In the genomic region with DNA sequence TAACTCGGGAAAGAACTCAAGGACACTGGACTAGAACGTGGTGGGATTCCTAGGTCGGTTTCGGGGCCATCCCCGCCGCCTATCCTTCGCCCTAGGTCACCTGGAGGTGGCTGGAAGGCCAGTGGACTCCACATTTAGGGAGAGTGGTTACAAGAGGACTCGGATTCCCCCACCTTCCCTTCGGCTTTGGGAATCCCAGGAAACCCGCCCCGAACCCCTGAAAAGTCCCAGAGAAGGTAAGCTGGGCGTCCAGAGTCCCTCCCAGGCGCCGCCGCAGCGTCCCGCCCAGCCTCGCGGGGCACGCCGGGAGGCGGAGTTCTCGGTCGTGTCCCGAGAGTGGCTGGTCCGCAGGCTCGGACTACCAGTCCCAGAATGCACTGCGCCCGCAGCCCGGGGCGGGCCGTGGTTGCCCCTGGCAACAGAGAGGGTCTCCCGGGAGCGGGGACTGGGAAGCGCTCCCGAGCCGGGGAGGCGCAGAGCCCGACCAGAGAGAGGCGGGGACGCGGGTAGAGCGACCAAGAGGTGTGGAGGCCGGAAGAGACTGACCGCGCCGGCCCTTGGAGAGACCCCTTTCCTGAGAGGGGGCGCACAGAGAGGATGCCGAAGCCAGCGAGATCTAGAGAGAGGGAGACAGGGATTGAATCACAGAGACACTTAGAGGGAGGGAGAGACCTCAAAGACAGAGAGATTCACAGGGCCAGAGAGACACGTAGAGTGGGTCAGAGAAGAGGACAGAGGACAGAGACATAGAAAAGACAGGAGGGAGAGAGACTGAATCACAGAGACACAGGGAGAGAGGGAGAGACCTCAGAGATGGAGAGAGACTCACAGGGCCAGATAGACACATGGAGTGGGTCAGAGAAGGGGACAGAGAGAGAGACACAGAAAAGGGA, we compare ENCODE assay signal across 1 cellular context.
TF ChIP-seq lines count a peak whose summit lies in the region.

No MANE protein-coding gene starts in this region.

TF ChIP-seq in HepG2, 621 proteins besides CTCF, POLR2A, EP300 and RAD21 (continued from another document and continues in another):
- TF ChIP-seq, protein P1, sequence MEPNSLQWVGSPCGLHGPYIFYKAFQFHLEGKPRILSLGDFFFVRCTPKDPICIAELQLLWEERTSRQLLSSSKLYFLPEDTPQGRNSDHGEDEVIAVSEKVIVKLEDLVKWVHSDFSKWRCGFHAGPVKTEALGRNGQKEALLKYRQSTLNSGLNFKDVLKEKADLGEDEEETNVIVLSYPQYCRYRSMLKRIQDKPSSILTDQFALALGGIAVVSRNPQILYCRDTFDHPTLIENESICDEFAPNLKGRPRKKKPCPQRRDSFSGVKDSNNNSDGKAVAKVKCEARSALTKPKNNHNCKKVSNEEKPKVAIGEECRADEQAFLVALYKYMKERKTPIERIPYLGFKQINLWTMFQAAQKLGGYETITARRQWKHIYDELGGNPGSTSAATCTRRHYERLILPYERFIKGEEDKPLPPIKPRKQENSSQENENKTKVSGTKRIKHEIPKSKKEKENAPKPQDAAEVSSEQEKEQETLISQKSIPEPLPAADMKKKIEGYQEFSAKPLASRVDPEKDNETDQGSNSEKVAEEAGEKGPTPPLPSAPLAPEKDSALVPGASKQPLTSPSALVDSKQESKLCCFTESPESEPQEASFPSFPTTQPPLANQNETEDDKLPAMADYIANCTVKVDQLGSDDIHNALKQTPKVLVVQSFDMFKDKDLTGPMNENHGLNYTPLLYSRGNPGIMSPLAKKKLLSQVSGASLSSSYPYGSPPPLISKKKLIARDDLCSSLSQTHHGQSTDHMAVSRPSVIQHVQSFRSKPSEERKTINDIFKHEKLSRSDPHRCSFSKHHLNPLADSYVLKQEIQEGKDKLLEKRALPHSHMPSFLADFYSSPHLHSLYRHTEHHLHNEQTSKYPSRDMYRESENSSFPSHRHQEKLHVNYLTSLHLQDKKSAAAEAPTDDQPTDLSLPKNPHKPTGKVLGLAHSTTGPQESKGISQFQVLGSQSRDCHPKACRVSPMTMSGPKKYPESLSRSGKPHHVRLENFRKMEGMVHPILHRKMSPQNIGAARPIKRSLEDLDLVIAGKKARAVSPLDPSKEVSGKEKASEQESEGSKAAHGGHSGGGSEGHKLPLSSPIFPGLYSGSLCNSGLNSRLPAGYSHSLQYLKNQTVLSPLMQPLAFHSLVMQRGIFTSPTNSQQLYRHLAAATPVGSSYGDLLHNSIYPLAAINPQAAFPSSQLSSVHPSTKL (CRISPR knock-in tag; IDR thresholded peaks at IDR 0.05) = 0 out of 2 replicates have a peak, but pooled peaks have one; percentile 12
- TF ChIP-seq ZNF768 (CRISPR knock-in tag; IDR thresholded peaks at IDR 0.05) (peak; percentile 40), NFKB2 (CRISPR knock-in tag; IDR thresholded peaks at IDR 0.05; ENCODE audit: borderline replicate concordance) (no peak), ARNTL (CRISPR knock-in tag; IDR thresholded peaks at IDR 0.05) (no peak), RFX5 (IDR thresholded peaks at IDR 0.05; ENCODE audit: low read depth, low read length) (peak; percentile 61; the same call in 1 of the 2 replicates), ZNF780A (CRISPR knock-in tag; IDR thresholded peaks at IDR 0.05) (no peak), TBX2 (CRISPR knock-in tag; IDR thresholded peaks at IDR 0.05; ENCODE audit: borderline replicate concordance) (peak; percentile 50; the same call in 1 of the 2 replicates), ESRRA (CRISPR knock-in tag; IDR thresholded peaks at IDR 0.05; ENCODE audit: low read depth) (0 out of 2 replicates have a peak, but pooled peaks have one; percentile 43), ZSCAN9 (CRISPR knock-in tag; IDR thresholded peaks at IDR 0.05; ENCODE audit: borderline replicate concordance) (0 out of 2 replicates have a peak, but pooled peaks have one; percentile 20), HNRNPUL1 (IDR thresholded peaks at IDR 0.05; ENCODE audit: low read depth, low read length) (no peak), RFX1 (IDR thresholded peaks at IDR 0.05) (peak; percentile 95), RFX3 (CRISPR knock-in tag; IDR thresholded peaks at IDR 0.05) (peak; percentile 99), KDM6A (CRISPR knock-in tag; IDR thresholded peaks at IDR 0.05; ENCODE audit: low read depth) (no peak), PITX1 (CRISPR knock-in tag; IDR thresholded peaks at IDR 0.05) (no peak), ZNF547 (CRISPR knock-in tag; IDR thresholded peaks at IDR 0.05) (peak; percentile 78; the same call in 1 of the 2 replicates), ZNF619 (CRISPR knock-in tag; IDR thresholded peaks at IDR 0.05) (no peak), CREM (IDR thresholded peaks at IDR 0.05) (peak; percentile 29; the same call in 1 of the 2 replicates), CREM (CRISPR knock-in tag; IDR thresholded peaks at IDR 0.05) (no peak), ZNF138 (CRISPR knock-in tag; IDR thresholded peaks at IDR 0.05; ENCODE audit: low read depth) (no peak)
- TF ChIP-seq, protein P2, sequence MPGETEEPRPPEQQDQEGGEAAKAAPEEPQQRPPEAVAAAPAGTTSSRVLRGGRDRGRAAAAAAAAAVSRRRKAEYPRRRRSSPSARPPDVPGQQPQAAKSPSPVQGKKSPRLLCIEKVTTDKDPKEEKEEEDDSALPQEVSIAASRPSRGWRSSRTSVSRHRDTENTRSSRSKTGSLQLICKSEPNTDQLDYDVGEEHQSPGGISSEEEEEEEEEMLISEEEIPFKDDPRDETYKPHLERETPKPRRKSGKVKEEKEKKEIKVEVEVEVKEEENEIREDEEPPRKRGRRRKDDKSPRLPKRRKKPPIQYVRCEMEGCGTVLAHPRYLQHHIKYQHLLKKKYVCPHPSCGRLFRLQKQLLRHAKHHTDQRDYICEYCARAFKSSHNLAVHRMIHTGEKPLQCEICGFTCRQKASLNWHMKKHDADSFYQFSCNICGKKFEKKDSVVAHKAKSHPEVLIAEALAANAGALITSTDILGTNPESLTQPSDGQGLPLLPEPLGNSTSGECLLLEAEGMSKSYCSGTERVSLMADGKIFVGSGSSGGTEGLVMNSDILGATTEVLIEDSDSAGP (CRISPR knock-in tag; IDR thresholded peaks at IDR 0.05; ENCODE audit: borderline replicate concordance) = peak; percentile 68; the same call in 1 of the 2 replicates
- TF ChIP-seq, protein P3, sequence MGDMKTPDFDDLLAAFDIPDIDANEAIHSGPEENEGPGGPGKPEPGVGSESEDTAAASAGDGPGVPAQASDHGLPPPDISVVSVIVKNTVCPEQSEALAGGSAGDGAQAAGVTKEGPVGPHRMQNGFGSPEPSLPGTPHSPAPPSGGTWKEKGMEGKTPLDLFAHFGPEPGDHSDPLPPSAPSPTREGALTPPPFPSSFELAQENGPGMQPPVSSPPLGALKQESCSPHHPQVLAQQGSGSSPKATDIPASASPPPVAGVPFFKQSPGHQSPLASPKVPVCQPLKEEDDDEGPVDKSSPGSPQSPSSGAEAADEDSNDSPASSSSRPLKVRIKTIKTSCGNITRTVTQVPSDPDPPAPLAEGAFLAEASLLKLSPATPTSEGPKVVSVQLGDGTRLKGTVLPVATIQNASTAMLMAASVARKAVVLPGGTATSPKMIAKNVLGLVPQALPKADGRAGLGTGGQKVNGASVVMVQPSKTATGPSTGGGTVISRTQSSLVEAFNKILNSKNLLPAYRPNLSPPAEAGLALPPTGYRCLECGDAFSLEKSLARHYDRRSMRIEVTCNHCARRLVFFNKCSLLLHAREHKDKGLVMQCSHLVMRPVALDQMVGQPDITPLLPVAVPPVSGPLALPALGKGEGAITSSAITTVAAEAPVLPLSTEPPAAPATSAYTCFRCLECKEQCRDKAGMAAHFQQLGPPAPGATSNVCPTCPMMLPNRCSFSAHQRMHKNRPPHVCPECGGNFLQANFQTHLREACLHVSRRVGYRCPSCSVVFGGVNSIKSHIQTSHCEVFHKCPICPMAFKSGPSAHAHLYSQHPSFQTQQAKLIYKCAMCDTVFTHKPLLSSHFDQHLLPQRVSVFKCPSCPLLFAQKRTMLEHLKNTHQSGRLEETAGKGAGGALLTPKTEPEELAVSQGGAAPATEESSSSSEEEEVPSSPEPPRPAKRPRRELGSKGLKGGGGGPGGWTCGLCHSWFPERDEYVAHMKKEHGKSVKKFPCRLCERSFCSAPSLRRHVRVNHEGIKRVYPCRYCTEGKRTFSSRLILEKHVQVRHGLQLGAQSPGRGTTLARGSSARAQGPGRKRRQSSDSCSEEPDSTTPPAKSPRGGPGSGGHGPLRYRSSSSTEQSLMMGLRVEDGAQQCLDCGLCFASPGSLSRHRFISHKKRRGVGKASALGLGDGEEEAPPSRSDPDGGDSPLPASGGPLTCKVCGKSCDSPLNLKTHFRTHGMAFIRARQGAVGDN (CRISPR knock-in tag; IDR thresholded peaks at IDR 0.05) = peak; percentile 71
- TF ChIP-seq, protein P4, sequence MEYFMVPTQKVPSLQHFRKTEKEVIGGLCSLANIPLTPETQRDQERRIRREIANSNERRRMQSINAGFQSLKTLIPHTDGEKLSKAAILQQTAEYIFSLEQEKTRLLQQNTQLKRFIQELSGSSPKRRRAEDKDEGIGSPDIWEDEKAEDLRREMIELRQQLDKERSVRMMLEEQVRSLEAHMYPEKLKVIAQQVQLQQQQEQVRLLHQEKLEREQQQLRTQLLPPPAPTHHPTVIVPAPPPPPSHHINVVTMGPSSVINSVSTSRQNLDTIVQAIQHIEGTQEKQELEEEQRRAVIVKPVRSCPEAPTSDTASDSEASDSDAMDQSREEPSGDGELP (IDR thresholded peaks at IDR 0.05; ENCODE audit: borderline replicate concordance, low read depth) = peak; percentile 33; the same call in 1 of the 2 replicates
- TF ChIP-seq, protein P5, sequence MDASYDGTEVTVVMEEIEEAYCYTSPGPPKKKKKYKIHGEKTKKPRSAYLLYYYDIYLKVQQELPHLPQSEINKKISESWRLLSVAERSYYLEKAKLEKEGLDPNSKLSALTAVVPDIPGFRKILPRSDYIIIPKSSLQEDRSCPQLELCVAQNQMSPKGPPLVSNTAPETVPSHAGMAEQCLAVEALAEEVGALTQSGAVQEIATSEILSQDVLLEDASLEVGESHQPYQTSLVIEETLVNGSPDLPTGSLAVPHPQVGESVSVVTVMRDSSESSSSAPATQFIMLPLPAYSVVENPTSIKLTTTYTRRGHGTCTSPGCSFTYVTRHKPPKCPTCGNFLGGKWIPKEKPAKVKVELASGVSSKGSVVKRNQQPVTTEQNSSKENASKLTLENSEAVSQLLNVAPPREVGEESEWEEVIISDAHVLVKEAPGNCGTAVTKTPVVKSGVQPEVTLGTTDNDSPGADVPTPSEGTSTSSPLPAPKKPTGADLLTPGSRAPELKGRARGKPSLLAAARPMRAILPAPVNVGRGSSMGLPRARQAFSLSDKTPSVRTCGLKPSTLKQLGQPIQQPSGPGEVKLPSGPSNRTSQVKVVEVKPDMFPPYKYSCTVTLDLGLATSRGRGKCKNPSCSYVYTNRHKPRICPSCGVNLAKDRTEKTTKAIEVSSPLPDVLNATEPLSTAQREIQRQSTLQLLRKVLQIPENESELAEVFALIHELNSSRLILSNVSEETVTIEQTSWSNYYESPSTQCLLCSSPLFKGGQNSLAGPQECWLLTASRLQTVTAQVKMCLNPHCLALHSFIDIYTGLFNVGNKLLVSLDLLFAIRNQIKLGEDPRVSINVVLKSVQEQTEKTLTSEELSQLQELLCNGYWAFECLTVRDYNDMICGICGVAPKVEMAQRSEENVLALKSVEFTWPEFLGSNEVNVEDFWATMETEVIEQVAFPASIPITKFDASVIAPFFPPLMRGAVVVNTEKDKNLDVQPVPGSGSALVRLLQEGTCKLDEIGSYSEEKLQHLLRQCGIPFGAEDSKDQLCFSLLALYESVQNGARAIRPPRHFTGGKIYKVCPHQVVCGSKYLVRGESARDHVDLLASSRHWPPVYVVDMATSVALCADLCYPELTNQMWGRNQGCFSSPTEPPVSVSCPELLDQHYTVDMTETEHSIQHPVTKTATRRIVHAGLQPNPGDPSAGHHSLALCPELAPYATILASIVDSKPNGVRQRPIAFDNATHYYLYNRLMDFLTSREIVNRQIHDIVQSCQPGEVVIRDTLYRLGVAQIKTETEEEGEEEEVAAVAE (CRISPR knock-in tag; IDR thresholded peaks at IDR 0.05; ENCODE audit: borderline replicate concordance) = 0 out of 2 replicates have a peak, but pooled peaks have one; percentile 63
- TF ChIP-seq, protein P6, sequence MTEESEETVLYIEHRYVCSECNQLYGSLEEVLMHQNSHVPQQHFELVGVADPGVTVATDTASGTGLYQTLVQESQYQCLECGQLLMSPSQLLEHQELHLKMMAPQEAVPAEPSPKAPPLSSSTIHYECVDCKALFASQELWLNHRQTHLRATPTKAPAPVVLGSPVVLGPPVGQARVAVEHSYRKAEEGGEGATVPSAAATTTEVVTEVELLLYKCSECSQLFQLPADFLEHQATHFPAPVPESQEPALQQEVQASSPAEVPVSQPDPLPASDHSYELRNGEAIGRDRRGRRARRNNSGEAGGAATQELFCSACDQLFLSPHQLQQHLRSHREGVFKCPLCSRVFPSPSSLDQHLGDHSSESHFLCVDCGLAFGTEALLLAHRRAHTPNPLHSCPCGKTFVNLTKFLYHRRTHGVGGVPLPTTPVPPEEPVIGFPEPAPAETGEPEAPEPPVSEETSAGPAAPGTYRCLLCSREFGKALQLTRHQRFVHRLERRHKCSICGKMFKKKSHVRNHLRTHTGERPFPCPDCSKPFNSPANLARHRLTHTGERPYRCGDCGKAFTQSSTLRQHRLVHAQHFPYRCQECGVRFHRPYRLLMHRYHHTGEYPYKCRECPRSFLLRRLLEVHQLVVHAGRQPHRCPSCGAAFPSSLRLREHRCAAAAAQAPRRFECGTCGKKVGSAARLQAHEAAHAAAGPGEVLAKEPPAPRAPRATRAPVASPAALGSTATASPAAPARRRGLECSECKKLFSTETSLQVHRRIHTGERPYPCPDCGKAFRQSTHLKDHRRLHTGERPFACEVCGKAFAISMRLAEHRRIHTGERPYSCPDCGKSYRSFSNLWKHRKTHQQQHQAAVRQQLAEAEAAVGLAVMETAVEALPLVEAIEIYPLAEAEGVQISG (CRISPR knock-in tag; IDR thresholded peaks at IDR 0.05) = peak; percentile 100
- TF ChIP-seq, protein P7, sequence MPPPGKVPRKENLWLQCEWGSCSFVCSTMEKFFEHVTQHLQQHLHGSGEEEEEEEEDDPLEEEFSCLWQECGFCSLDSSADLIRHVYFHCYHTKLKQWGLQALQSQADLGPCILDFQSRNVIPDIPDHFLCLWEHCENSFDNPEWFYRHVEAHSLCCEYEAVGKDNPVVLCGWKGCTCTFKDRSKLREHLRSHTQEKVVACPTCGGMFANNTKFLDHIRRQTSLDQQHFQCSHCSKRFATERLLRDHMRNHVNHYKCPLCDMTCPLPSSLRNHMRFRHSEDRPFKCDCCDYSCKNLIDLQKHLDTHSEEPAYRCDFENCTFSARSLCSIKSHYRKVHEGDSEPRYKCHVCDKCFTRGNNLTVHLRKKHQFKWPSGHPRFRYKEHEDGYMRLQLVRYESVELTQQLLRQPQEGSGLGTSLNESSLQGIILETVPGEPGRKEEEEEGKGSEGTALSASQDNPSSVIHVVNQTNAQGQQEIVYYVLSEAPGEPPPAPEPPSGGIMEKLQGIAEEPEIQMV (CRISPR knock-in tag; IDR thresholded peaks at IDR 0.05; ENCODE audit: low read depth) = no peak
